Comparison of ENCODE assay signal across 1 cellular context in the genomic region with DNA sequence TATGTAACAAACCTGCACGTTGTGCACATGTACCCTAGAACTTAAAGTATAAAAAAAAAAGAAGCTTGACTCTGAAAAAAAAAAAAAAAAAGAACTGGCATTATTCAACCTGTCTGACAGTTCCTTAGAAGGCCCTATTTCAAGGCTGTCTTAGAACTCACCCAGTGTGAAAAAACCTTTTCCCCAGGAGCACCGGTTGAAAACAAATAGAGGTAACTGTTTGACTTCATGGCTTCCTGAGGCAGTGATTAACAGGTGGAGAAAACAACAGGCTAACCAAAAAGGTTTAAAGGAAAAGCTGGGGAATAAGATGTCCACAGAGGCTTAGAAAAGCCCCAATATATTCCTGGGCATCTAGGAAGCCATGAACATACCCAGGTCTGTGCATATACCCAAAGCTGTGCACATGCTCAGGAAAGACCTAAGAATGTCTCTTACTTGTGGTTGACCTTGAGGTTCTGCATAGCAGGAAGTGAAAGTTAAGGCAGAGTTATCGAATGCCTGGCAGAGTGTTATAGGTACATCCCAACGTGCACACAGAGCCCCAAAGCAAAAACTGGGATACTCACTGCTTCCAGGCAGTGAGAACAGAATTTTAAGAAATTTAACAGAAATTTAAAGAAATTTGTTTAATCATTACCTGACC.
TF ChIP-seq lines count a peak whose summit lies in the region.

No MANE protein-coding gene starts in this region.

TF ChIP-seq in GM12878, 131 proteins besides CTCF, POLR2A, EP300 and RAD21 (continued from another document):
- TF ChIP-seq STAT3 (IDR thresholded peaks at IDR 0.05; ENCODE audit: low read depth, low read length) (no peak), ATF7 (IDR thresholded peaks at IDR 0.05; ENCODE audit: low read depth) (no peak), NR2C1 (IDR thresholded peaks at IDR 0.05) (no peak), NR2C2 (IDR thresholded peaks at IDR 0.05; ENCODE audit: borderline replicate concordance, control insufficient read depth, insufficient read length, low read depth) (no peak), ZNF384 (IDR thresholded peaks at IDR 0.05; ENCODE audit: borderline replicate concordance, low read depth, low read length) (no peak), RBBP5 (conservative IDR thresholded peaks at IDR 0.05) (no peak), KLF5 (IDR thresholded peaks at IDR 0.05; ENCODE audit: partially characterized antibody) (no peak), HCFC1 (IDR thresholded peaks at IDR 0.05; ENCODE audit: low read length) (no peak), ELK1 (IDR thresholded peaks at IDR 0.05; ENCODE audit: low read depth, low read length) (no peak), MXI1 (IDR thresholded peaks at IDR 0.05; ENCODE audit: low read depth, low read length) (no peak), SMAD1 (IDR thresholded peaks at IDR 0.05; ENCODE audit: low read depth, partially characterized antibody) (no peak), IKZF1 (conservative IDR thresholded peaks at IDR 0.05) (no peak; the same call in 1 of the 2 replicates), NR2F1 (conservative IDR thresholded peaks at IDR 0.05) (peak; percentile 57; the same call in 1 of the 2 replicates), HSF1 (IDR thresholded peaks at IDR 0.05; ENCODE audit: low read depth, low read length) (no peak), SMAD5 (IDR thresholded peaks at IDR 0.05; ENCODE audit: low read depth) (no peak), DPF2 (IDR thresholded peaks at IDR 0.05) (peak; percentile 36; the same call in 1 of the 2 replicates), MLLT1 (IDR thresholded peaks at IDR 0.05) (peak; percentile 35; the same call in 1 of the 2 replicates), PKNOX1 (IDR thresholded peaks at IDR 0.05) (no peak), ZNF217 (IDR thresholded peaks at IDR 0.05) (no peak), ZBED1 (IDR thresholded peaks at IDR 0.05; ENCODE audit: borderline replicate concordance) (no peak), CREM (IDR thresholded peaks at IDR 0.05; ENCODE audit: low read depth) (no peak), SREBF1 (IDR thresholded peaks at IDR 0.05; ENCODE audit: low read length) (no peak), MYC (IDR thresholded peaks at IDR 0.05; ENCODE audit: insufficient read depth, insufficient read length, insufficient replicate concordance, low read length, severe bottlenecking) (no peak), GATAD2B (conservative IDR thresholded peaks at IDR 0.05; ENCODE audit: low read depth) (no peak), JUNB (IDR thresholded peaks at IDR 0.05) (no peak)
- TF ChIP-seq, protein P1, sequence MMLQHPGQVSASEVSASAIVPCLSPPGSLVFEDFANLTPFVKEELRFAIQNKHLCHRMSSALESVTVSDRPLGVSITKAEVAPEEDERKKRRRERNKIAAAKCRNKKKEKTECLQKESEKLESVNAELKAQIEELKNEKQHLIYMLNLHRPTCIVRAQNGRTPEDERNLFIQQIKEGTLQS (IDR thresholded peaks at IDR 0.05; ENCODE audit: borderline replicate concordance, extremely low read depth, low read depth, low read length) = no peak
- TF ChIP-seq, protein P2, sequence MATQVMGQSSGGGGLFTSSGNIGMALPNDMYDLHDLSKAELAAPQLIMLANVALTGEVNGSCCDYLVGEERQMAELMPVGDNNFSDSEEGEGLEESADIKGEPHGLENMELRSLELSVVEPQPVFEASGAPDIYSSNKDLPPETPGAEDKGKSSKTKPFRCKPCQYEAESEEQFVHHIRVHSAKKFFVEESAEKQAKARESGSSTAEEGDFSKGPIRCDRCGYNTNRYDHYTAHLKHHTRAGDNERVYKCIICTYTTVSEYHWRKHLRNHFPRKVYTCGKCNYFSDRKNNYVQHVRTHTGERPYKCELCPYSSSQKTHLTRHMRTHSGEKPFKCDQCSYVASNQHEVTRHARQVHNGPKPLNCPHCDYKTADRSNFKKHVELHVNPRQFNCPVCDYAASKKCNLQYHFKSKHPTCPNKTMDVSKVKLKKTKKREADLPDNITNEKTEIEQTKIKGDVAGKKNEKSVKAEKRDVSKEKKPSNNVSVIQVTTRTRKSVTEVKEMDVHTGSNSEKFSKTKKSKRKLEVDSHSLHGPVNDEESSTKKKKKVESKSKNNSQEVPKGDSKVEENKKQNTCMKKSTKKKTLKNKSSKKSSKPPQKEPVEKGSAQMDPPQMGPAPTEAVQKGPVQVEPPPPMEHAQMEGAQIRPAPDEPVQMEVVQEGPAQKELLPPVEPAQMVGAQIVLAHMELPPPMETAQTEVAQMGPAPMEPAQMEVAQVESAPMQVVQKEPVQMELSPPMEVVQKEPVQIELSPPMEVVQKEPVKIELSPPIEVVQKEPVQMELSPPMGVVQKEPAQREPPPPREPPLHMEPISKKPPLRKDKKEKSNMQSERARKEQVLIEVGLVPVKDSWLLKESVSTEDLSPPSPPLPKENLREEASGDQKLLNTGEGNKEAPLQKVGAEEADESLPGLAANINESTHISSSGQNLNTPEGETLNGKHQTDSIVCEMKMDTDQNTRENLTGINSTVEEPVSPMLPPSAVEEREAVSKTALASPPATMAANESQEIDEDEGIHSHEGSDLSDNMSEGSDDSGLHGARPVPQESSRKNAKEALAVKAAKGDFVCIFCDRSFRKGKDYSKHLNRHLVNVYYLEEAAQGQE (IDR thresholded peaks at IDR 0.05; ENCODE audit: low read depth, low read length) = no peak
- TF ChIP-seq, protein P3, sequence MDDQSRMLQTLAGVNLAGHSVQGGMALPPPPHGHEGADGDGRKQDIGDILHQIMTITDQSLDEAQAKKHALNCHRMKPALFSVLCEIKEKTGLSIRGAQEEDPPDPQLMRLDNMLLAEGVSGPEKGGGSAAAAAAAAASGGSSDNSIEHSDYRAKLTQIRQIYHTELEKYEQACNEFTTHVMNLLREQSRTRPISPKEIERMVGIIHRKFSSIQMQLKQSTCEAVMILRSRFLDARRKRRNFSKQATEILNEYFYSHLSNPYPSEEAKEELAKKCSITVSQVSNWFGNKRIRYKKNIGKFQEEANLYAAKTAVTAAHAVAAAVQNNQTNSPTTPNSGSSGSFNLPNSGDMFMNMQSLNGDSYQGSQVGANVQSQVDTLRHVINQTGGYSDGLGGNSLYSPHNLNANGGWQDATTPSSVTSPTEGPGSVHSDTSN (IDR thresholded peaks at IDR 0.05; ENCODE audit: insufficient replicate concordance, low read depth, low read length) = no peak
- TF ChIP-seq, protein P4, sequence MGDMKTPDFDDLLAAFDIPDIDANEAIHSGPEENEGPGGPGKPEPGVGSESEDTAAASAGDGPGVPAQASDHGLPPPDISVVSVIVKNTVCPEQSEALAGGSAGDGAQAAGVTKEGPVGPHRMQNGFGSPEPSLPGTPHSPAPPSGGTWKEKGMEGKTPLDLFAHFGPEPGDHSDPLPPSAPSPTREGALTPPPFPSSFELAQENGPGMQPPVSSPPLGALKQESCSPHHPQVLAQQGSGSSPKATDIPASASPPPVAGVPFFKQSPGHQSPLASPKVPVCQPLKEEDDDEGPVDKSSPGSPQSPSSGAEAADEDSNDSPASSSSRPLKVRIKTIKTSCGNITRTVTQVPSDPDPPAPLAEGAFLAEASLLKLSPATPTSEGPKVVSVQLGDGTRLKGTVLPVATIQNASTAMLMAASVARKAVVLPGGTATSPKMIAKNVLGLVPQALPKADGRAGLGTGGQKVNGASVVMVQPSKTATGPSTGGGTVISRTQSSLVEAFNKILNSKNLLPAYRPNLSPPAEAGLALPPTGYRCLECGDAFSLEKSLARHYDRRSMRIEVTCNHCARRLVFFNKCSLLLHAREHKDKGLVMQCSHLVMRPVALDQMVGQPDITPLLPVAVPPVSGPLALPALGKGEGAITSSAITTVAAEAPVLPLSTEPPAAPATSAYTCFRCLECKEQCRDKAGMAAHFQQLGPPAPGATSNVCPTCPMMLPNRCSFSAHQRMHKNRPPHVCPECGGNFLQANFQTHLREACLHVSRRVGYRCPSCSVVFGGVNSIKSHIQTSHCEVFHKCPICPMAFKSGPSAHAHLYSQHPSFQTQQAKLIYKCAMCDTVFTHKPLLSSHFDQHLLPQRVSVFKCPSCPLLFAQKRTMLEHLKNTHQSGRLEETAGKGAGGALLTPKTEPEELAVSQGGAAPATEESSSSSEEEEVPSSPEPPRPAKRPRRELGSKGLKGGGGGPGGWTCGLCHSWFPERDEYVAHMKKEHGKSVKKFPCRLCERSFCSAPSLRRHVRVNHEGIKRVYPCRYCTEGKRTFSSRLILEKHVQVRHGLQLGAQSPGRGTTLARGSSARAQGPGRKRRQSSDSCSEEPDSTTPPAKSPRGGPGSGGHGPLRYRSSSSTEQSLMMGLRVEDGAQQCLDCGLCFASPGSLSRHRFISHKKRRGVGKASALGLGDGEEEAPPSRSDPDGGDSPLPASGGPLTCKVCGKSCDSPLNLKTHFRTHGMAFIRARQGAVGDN (IDR thresholded peaks at IDR 0.05) = no peak
TF ChIP-seq in GM12878: peak in this region for 11.
